18 cellular contexts compared by ENCODE assay signal in genomic region chr13:114018461-114019055, GRCh38. TPM values are rescaled to one million over a fixed set of nuclear protein-coding genes. Genes with fewer than 3 reads are reported as not detected.
"Had no signal": no experiment of that assay in that cellular context is flagged by ENCODE, and none has a peak within 500 bp of the region (broad histone marks: within the 10 kb centered on the region; RNA-seq: fewer than 3 reads in every experiment).

No MANE protein-coding gene starts in this region.

- H3K27ac ChIP-seq: epithelial cell of prostate, esophagus squamous epithelium, gastroesophageal sphincter, left lung, lower lobe of right lung, tibial nerve, upper lobe of right lung, vagina had no signal

- H3K4me3 Mint-ChIP-seq: dendritic cell treated with granulocyte-macrophage colony-stimulating factor and Interleukin-4, amounts not matched to agents 40 ng/mL and 50 ng/mL, for 4 days; effector memory CD8-positive, alpha-beta T cell; nephron progenitor cell; stimulated activated naive CD8-positive, alpha-beta T cell treated with anti-CD3 and anti-CD28 coated beads, Interleukin-15, Interleukin-2, amounts not matched to agents 100 ng/mL and 50 ng/mL, for 24 hours had no signal

- H3K27me3 Mint-ChIP-seq: dendritic cell treated with granulocyte-macrophage colony-stimulating factor and Interleukin-4, amounts not matched to agents 40 ng/mL and 50 ng/mL, for 4 days; effector memory CD8-positive, alpha-beta T cell; stimulated activated naive CD8-positive, alpha-beta T cell treated with anti-CD3 and anti-CD28 coated beads, Interleukin-15, Interleukin-2, amounts not matched to agents 100 ng/mL and 50 ng/mL, for 24 hours had no signal

- H3K9me3 ChIP-seq: esophagus squamous epithelium, gastroesophageal sphincter, left lung, lower lobe of right lung, tibial nerve, upper lobe of right lung, vagina had no signal

- H3K4me3 ChIP-seq: esophagus squamous epithelium, gastroesophageal sphincter, left lung, lower lobe of right lung, tibial nerve, upper lobe of right lung, vagina had no signal

- H3K9me3 Mint-ChIP-seq: dendritic cell treated with granulocyte-macrophage colony-stimulating factor and Interleukin-4, amounts not matched to agents 40 ng/mL and 50 ng/mL, for 4 days; effector memory CD8-positive, alpha-beta T cell; nephron progenitor cell; stimulated activated naive CD8-positive, alpha-beta T cell treated with anti-CD3 and anti-CD28 coated beads, Interleukin-15, Interleukin-2, amounts not matched to agents 100 ng/mL and 50 ng/mL, for 24 hours had no signal

- DNase-seq: esophagus squamous epithelium, foreskin fibroblast, glutamatergic neuron, islet precursor cell, lower lobe of right lung, mesenchymal stem cell, midbrain, small intestine, upper lobe of right lung had no signal

- H3K4me1 ChIP-seq: gastroesophageal sphincter, lower lobe of right lung, upper lobe of right lung had no signal

- H3K27ac Mint-ChIP-seq: dendritic cell treated with granulocyte-macrophage colony-stimulating factor and Interleukin-4, amounts not matched to agents 40 ng/mL and 50 ng/mL, for 4 days; nephron progenitor cell; stimulated activated naive CD8-positive, alpha-beta T cell treated with anti-CD3 and anti-CD28 coated beads, Interleukin-15, Interleukin-2, amounts not matched to agents 100 ng/mL and 50 ng/mL, for 24 hours had no signal

- ATAC-seq: gastroesophageal sphincter, left lung, lower lobe of right lung, upper lobe of right lung had no signal

- H3K27me3 ChIP-seq: gastroesophageal sphincter, left lung, tibial nerve, upper lobe of right lung, vagina had no signal

RNA-seq across cellular contexts. Expression of gene C13orf46, which starts 44.7 kb away (rescaled TPM):
- total RNA-seq: esophagus squamous epithelium, vagina had no signal
